Comparison of ENCODE assay signal across 12 cellular contexts in the genomic region with DNA sequence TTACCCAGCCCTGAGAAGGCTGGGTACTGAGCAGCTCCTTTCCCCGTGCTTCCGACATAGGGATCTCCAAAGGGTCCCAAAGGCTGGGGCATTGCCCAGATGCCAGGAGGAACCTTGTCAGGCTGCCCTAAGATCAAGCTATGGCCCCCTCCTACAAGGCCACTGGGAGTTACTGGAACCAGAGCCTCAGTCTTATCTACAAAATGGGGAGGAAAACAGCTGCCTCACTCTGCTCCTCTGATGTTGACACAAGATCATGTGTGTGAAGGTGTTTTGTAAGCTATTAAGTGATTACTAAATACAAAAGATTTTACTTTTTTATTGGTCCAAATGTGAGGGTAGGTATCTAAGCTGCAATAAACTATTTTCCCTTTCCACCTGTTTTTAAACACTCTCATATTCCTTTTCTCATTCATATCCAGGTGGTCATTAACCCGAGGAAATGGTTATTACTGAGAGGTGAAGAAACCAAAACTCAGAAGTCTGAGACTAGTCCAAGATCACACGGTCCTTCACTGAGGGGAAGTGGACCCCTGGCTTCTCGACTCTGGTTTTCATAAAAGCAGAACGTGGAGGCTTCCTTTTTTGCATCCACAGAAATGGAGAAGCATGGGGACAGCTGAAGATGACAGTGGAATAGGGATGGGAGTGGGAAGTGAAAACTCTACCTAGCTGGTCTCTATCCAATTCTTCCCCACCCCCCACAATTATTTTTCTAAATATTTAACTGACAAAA. TPM values are rescaled to one million over a fixed set of nuclear protein-coding genes. Genes with fewer than 3 reads are reported as not detected.
DNase-seq lines count a peak whose midpoint lies in the region; ATAC-seq and TF ChIP-seq lines count a peak whose summit lies in the region.
"Had no signal": no experiment of that assay in that cellular context is flagged by ENCODE, and none has a peak within 500 bp of the region (broad histone marks: within the 10 kb centered on the region; RNA-seq: fewer than 3 reads in every experiment).

No MANE protein-coding gene starts in this region.

- H3K36me3 Mint-ChIP-seq in HFFc6 (ENCODE audit: low read depth): no peaks in the 10 kb centered on the region
- peaks cover 0 to 3% (median 0%) of the 10 kb centered on the region in 3 donors for H3K36me3 Mint-ChIP-seq in naive thymus-derived CD8-positive, alpha-beta T cell

- WGBS in lung, 2 donors: 49 to 73% methylated on average over 6 of the region's 6 CpGs

- H3K4me1 ChIP-seq in RWPE2 (ENCODE audit: insufficient read depth, poor library complexity, severe bottlenecking): peaks cover 14% of the 10 kb centered on the region
- peaks cover 0 to 4% of the 10 kb centered on the region in 2 donors for H3K4me1 ChIP-seq in lung (ENCODE audit: control insufficient read depth in 2 of 2, insufficient read depth in 2 of 2, low read length in 2 of 2)

- no peak for ATAC-seq in RWPE2 (ENCODE audit: low read depth)
- peak; percentile 34 for ATAC-seq in lung (ENCODE audit: insufficient read depth, low FRiP score)
- peak; percentile 43 for ATAC-seq in sciatic nerve
- ATAC-seq in HG03354 (IDR thresholded peaks at IDR 0.05; ENCODE audit: poor library complexity, severe bottlenecking, unreplicated experiment): no peak
- no peak for ATAC-seq in naive thymus-derived CD8-positive, alpha-beta T cell
- ATAC-seq in HG03469 (IDR thresholded peaks at IDR 0.05; ENCODE audit: unreplicated experiment): no peak
- ATAC-seq: activated CD8-positive, alpha-beta T cell treated with anti-CD3 and anti-CD28 coated beads for 36 hours had no signal

- peak overlapping the region; percentile 92; the same call in 1 of the 2 replicates for H3K4me3 Mint-ChIP-seq in HFFc6
- peak overlapping the region in 3 of 10 donors; percentile 19 to 64 (median 36) for H3K4me3 Mint-ChIP-seq in naive thymus-derived CD8-positive, alpha-beta T cell

- H3K36me3 ChIP-seq in RWPE2 (ENCODE audit: low read depth) (peaks cover 16% of the 10 kb centered on the region), lung (ENCODE audit: control insufficient read depth in 2 of 2, insufficient read depth in 2 of 2, low read length in 2 of 2) (peaks cover 0 to 17% of the 10 kb centered on the region in 2 donors)

- peaks cover 26% of the 10 kb centered on the region for H3K4me1 Mint-ChIP-seq in HFFc6 (ENCODE audit: low read depth)
- peaks cover 0 to 16% (median 10%) of the 10 kb centered on the region in 4 donors for H3K4me1 Mint-ChIP-seq in naive thymus-derived CD8-positive, alpha-beta T cell

- POLR2A ChIA-PET in naive thymus-derived CD8-positive, alpha-beta T cell (lab: Charles Lee): interaction anchor here (0.5 kb wide), 1 partner anchor 392 kb away, joined by 4 read pairs; no protein-coding TSS in a partner anchor

- H3K9me3 ChIP-seq in RWPE2 (ENCODE audit: severe bottlenecking): no peaks in the 10 kb centered on the region
- H3K9me3 ChIP-seq in lung (ENCODE audit: control insufficient read depth in 2 of 2, insufficient read depth in 1 of 2, low read length in 1 of 2): no peaks in the 10 kb centered on the region

- H3K9me3 Mint-ChIP-seq in HFFc6: no peaks in the 10 kb centered on the region
- no peaks in the 10 kb centered on the region for H3K9me3 Mint-ChIP-seq in naive thymus-derived CD8-positive, alpha-beta T cell
- H3K9me3 Mint-ChIP-seq: activated CD8-positive, alpha-beta T cell treated with anti-CD3 and anti-CD28 coated beads for 36 hours had no signal

- H3K4me3 ChIP-seq in RWPE2 (ENCODE audit: severe bottlenecking) (no peak overlapping the region), lung (no peak overlapping the region)

- no peak for TF ChIP-seq CTCF in HFFc6 (IDR thresholded peaks at IDR 0.05)
- no peak for TF ChIP-seq CTCF in RWPE2 (IDR thresholded peaks at IDR 0.05; ENCODE audit: poor library complexity, severe bottlenecking)
- no peak for TF ChIP-seq CTCF in lung (IDR thresholded peaks at IDR 0.05; ENCODE audit: control extremely low read depth, extremely low read depth)

- H3K27ac Mint-ChIP-seq in HFFc6: no peak overlapping the region
- no peak overlapping the region for H3K27ac Mint-ChIP-seq in naive thymus-derived CD8-positive, alpha-beta T cell
- H3K27ac Mint-ChIP-seq: activated CD8-positive, alpha-beta T cell treated with anti-CD3 and anti-CD28 coated beads for 36 hours had no signal

- no peak for DNase-seq in HFFc6
- DNase-seq in RWPE2 (ENCODE audit: low spot score): peak; percentile 26
- DNase-seq in lung (ENCODE audit: low spot score): no peak
- no peak for DNase-seq in sciatic nerve (ENCODE audit: low spot score)
- DNase-seq in naive thymus-derived CD8-positive, alpha-beta T cell: no peak
- DNase-seq: activated CD8-positive, alpha-beta T cell treated with anti-CD3 and anti-CD28 coated beads for 36 hours; activated effector memory CD4-positive, alpha-beta T cell treated with Interleukin-2 at 50 U/mL for 16 hours; effector memory CD4-positive, alpha-beta T cell; NCI-H1048; NCI-H345 had no signal

- H3K27me3 ChIP-seq in RWPE2 (ENCODE audit: insufficient read depth, poor library complexity, severe bottlenecking): no peaks in the 10 kb centered on the region
- H3K27me3 ChIP-seq in lung (ENCODE audit: control insufficient read depth, insufficient read depth): no peaks in the 10 kb centered on the region

- peaks cover 3% of the 10 kb centered on the region; the same call in 1 of the 2 replicates for H3K27me3 Mint-ChIP-seq in HFFc6 (ENCODE audit: insufficient read depth)
- peaks cover 13 to 62% (median 36%) of the 10 kb centered on the region in 5 donors for H3K27me3 Mint-ChIP-seq in naive thymus-derived CD8-positive, alpha-beta T cell

- H3K27ac ChIP-seq in RWPE2 (ENCODE audit: poor library complexity, severe bottlenecking): no peak overlapping the region
- H3K27ac ChIP-seq in lung (ENCODE audit: low read depth in 1 of 2, low read length in 1 of 2): peak overlapping the region in 1 of 2 donors; percentile 56

- intact Hi-C loops in sciatic nerve (cut with DNase I): no loop called here

RNA-seq across cellular contexts. Expression of a gene that starts 1.7 kb away (rescaled TPM):
- total RNA-seq in HFFc6 (2021; fragmentation: NEBNext Ultra II Directional; extraction: Animal tissue kit (Norgen Biotek cat#: 25700)): 10 to 100 TPM in 4 of 6 experiments, 1 to 10 TPM in 2; 5.8 to 11.8 (median 10.9) TPM
- total RNA-seq in lung: 10 to 100 TPM; 21.3 to 28.5 TPM
- 10 to 100 TPM in 1 of 2 donors, 1 to 10 TPM in 1; 9.0 to 16.2 TPM for polyA plus RNA-seq in lung
- 30.1 TPM for total RNA-seq in sciatic nerve
- under 1 TPM in 1 of 2 experiments, not detected in 1; 0.14 TPM for total RNA-seq in naive thymus-derived CD8-positive, alpha-beta T cell
- not detected for polyA plus RNA-seq in naive thymus-derived CD8-positive, alpha-beta T cell
- total RNA-seq: activated CD8-positive, alpha-beta T cell treated with anti-CD3 and anti-CD28 coated beads for 36 hours had no signal

RNA-seq across cellular contexts. Expression of a gene that starts 17.3 kb away (rescaled TPM):
- total RNA-seq in HFFc6 (2021; fragmentation: NEBNext Ultra II Directional; extraction: Animal tissue kit (Norgen Biotek cat#: 25700)): 10 to 100 TPM; 30.9 to 37.9 (median 33.4) TPM
- total RNA-seq in lung (10 to 100 TPM; 30.2 to 31.8 TPM), sciatic nerve (41.8 TPM)
- 10 to 100 TPM in 1 of 2 donors, 1 to 10 TPM in 1; 9.9 to 21.6 TPM for polyA plus RNA-seq in lung
- total RNA-seq in naive thymus-derived CD8-positive, alpha-beta T cell: 10 to 100 TPM; 29.4 to 38.9 TPM
- 10 to 100 TPM; 30.7 to 40.7 (median 36.9) TPM for polyA plus RNA-seq in naive thymus-derived CD8-positive, alpha-beta T cell

Comparison
In these comparisons a context has a peak if more than half of its experiments do, and no peak if none do; other contexts are left out.
1. ATAC-seq: peak in lung (single experiment) and sciatic nerve (single experiment); none in RWPE2 (single experiment), HG03354 (single experiment), naive thymus-derived CD8-positive, alpha-beta T cell (0 of 2) and HG03469 (single experiment).
2. RNA of a gene that starts 1.7 kb away (total RNA-seq): 30.1 TPM in sciatic nerve (single experiment), 21.3 to 28.5 TPM in lung and 5.8 to 11.8 TPM in HFFc6; 0.14 TPM in naive thymus-derived CD8-positive, alpha-beta T cell; every median in the first group is over 4 times any median in the second.